In genomic region chr16:29877266-29877961, GRCh38 we compare ENCODE assay signal across 8 cellular contexts. TPM values are rescaled to one million over a fixed set of nuclear protein-coding genes. Genes with fewer than 3 reads are reported as not detected.
A peak's percentile ranks its signal among the peaks of the same experiment; 100 is the strongest.
DNase-seq lines count a peak whose midpoint lies in the region; ATAC-seq and TF ChIP-seq lines count a peak whose summit lies in the region.

No MANE protein-coding gene starts in this region.

- TF ChIP-seq CTCF in Caco-2 (IDR thresholded peaks at IDR 0.05; ENCODE audit: insufficient read depth in 1 of 2, low read depth in 1 of 2, low read length in 1 of 2, severe bottlenecking in 1 of 2, unreplicated experiment in 1 of 2), result no peak
- no peak for TF ChIP-seq CTCF in hepatocyte (IDR thresholded peaks at IDR 0.05; ENCODE audit: poor library complexity)

- H3K79me2 ChIP-seq in hepatocyte, result no peaks in the 10 kb centered on the region

- BruUV-seq in Caco-2 (replicated peaks; lab: Mats Ljungman, UMichigan), result no TSS peak

- no peaks in the 10 kb centered on the region for H3K9me3 Mint-ChIP-seq in Caco-2 (ENCODE audit: unreplicated experiment)
- H3K9me3 Mint-ChIP-seq in activated CD8-positive, alpha-beta memory T cell treated with anti-CD3 and anti-CD28 coated beads, Interleukin-2, amount 10 ng/mL, durations not matched to agents 7 days and 5 days (ENCODE audit: low read depth), result no peaks in the 10 kb centered on the region

- H2AFZ ChIP-seq in hepatocyte, result no peak overlapping the region

- H4K20me1 ChIP-seq in hepatocyte (ENCODE audit: insufficient read depth, poor library complexity, severe bottlenecking), result no peaks in the 10 kb centered on the region

- POLR2A ChIA-PET in Caco-2 (lab: Charles Lee), result no interaction called here

- no peak overlapping the region for H3K4me3 Mint-ChIP-seq in Caco-2 (ENCODE audit: unreplicated experiment)
- no peak overlapping the region for H3K4me3 Mint-ChIP-seq in activated CD8-positive, alpha-beta memory T cell treated with anti-CD3 and anti-CD28 coated beads, Interleukin-2, amount 10 ng/mL, durations not matched to agents 7 days and 5 days

- no peaks in the 10 kb centered on the region for H3K9me3 ChIP-seq in Caco-2
- H3K9me3 ChIP-seq in hepatocyte (ENCODE audit: low read depth), result no peaks in the 10 kb centered on the region

- no peak for TF ChIP-seq RAD21 in Ishikawa (IDR thresholded peaks at IDR 0.05; ENCODE audit: low read depth)

- no peak overlapping the region for H3K27ac ChIP-seq in hepatocyte

- H3K27me3 ChIP-seq in Caco-2 (replicated peaks; ENCODE audit: control insufficient read depth, insufficient read depth, low read length), result no peaks in the 10 kb centered on the region
- H3K27me3 ChIP-seq in hepatocyte, result peaks cover 21% of the 10 kb centered on the region

- H3K4me1 ChIP-seq in Caco-2, result no peaks in the 10 kb centered on the region
- H3K4me1 ChIP-seq in hepatocyte (ENCODE audit: insufficient read depth), result no peaks in the 10 kb centered on the region

- peak; percentile 75 for ATAC-seq in activated CD8-positive, alpha-beta memory T cell treated with anti-CD3 and anti-CD28 coated beads, Interleukin-2, amount 10 ng/mL, durations not matched to agents 7 days and 5 days
- no peak for ATAC-seq in HG03139 (IDR thresholded peaks at IDR 0.05; ENCODE audit: unreplicated experiment)

- no peaks in the 10 kb centered on the region for H3K27me3 Mint-ChIP-seq in Caco-2 (ENCODE audit: insufficient read depth, unreplicated experiment)
- H3K27me3 Mint-ChIP-seq in activated CD8-positive, alpha-beta memory T cell treated with anti-CD3 and anti-CD28 coated beads, Interleukin-2, amount 10 ng/mL, durations not matched to agents 7 days and 5 days, result peaks cover 38% of the 10 kb centered on the region

- DNase-seq in Caco-2 (peak; percentile 26 to 62), hepatocyte (ENCODE audit: low spot score) (peak; percentile 19), NCI-H446 (lab: John Stamatoyannopoulos, UW) (no peak), activated gamma-delta T cell treated with Interleukin-2 at 50 U/mL for 16 hours (no peak)
- DNase-seq in activated CD8-positive, alpha-beta memory T cell treated with anti-CD3 and anti-CD28 coated beads, Interleukin-2, amount 10 ng/mL, durations not matched to agents 7 days and 5 days, result peak; percentile 69
- peak; percentile 31 to 40 for DNase-seq in stimulated activated CD4-positive, alpha-beta T cell treated with anti-CD3 and anti-CD28 coated beads, Interleukin-4, amount 100 ng/mL, for 4 hours

- intact Hi-C loops in Caco-2 (cut with micrococcal nuclease; ENCODE audit: unreplicated experiment), result no loop called here

- H3K36me3 ChIP-seq in Caco-2 (ENCODE audit: control insufficient read depth, insufficient read depth, low read length) (no peaks in the 10 kb centered on the region), hepatocyte (replicated peaks; ENCODE audit: insufficient read depth, low read depth) (no peaks in the 10 kb centered on the region)

- WGBS in hepatocyte (ENCODE audit: low lambda C conversion rate, missing lambda C conversion rate), result 24% methylated on average over 22 of the region's 28 CpGs

- CTCF ChIA-PET in Caco-2 (lab: Charles Lee), result no interaction called here
- CTCF ChIA-PET in activated CD8-positive, alpha-beta memory T cell treated with anti-CD3 and anti-CD28 coated beads, Interleukin-2, amount 10 ng/mL, durations not matched to agents 7 days and 5 days (lab: Charles Lee), result interaction anchor here (0.5 to 2.2 kb wide), 4 partner anchors 10 to 196 kb away, joined by 3 to 7 read pairs (median 6); no protein-coding TSS in a partner anchor

- no peak overlapping the region for H3K27ac Mint-ChIP-seq in Caco-2 (ENCODE audit: unreplicated experiment)
- H3K27ac Mint-ChIP-seq in activated CD8-positive, alpha-beta memory T cell treated with anti-CD3 and anti-CD28 coated beads, Interleukin-2, amount 10 ng/mL, durations not matched to agents 7 days and 5 days, result no peak overlapping the region

- no peaks in the 10 kb centered on the region for H3K4me1 Mint-ChIP-seq in Caco-2 (ENCODE audit: low read depth, unreplicated experiment)
- peaks cover 14% of the 10 kb centered on the region for H3K4me1 Mint-ChIP-seq in activated CD8-positive, alpha-beta memory T cell treated with anti-CD3 and anti-CD28 coated beads, Interleukin-2, amount 10 ng/mL, durations not matched to agents 7 days and 5 days

- peaks cover 5% of the 10 kb centered on the region for H3K36me3 Mint-ChIP-seq in Caco-2 (ENCODE audit: insufficient read depth, unreplicated experiment)
- H3K36me3 Mint-ChIP-seq in activated CD8-positive, alpha-beta memory T cell treated with anti-CD3 and anti-CD28 coated beads, Interleukin-2, amount 10 ng/mL, durations not matched to agents 7 days and 5 days, result no peaks in the 10 kb centered on the region

- H3K4me2 ChIP-seq in hepatocyte, result peak overlapping the region; percentile 68

- no peak for TF ChIP-seq EP300 in Ishikawa (IDR thresholded peaks at IDR 0.05; ENCODE audit: borderline replicate concordance)

- no peaks in the 10 kb centered on the region for H3K9me2 ChIP-seq in hepatocyte (replicated peaks; ENCODE audit: insufficient read depth)

- H3K4me3 ChIP-seq in Caco-2 (ENCODE audit: low read depth, low read length) (no peak overlapping the region), hepatocyte (no peak overlapping the region)

TF ChIP-seq in Ishikawa, 13 proteins besides CTCF, POLR2A, EP300 and RAD21:
- no peak for TF ChIP-seq TAF1 (IDR thresholded peaks at IDR 0.05; ENCODE audit: low read depth)
- TF ChIP-seq MAX (IDR thresholded peaks at IDR 0.05), result peak; percentile 79
TF ChIP-seq in Ishikawa: peak in this region for 1.

RNA-seq across cellular contexts. Expression of gene CDIPT, which starts 14.4 kb away (rescaled TPM):
- total RNA-seq in Caco-2 (2022) (56.6 and 57.1 TPM in 2 replicates), hepatocyte (94.1 and 97.1 TPM in 2 replicates)
- 10 to 100 TPM; 52.0 to 62.0 TPM for total RNA-seq in activated CD8-positive, alpha-beta memory T cell treated with anti-CD3 and anti-CD28 coated beads, Interleukin-2, amount 10 ng/mL, durations not matched to agents 7 days and 5 days
- 143 and 147 TPM in 2 replicates for polyA plus RNA-seq in hepatocyte

RNA-seq across cellular contexts. Expression of gene SEZ6L2, which starts 21.9 kb away (rescaled TPM):
- total RNA-seq in Caco-2 (2022), result 24.1 and 26.3 TPM in 2 replicates
- under 1 TPM in 1 of 2 experiments, not detected in 1; 0.09 TPM for total RNA-seq in activated CD8-positive, alpha-beta memory T cell treated with anti-CD3 and anti-CD28 coated beads, Interleukin-2, amount 10 ng/mL, durations not matched to agents 7 days and 5 days
- total RNA-seq in hepatocyte, result 18.0 and 36.1 TPM in 2 replicates
- polyA plus RNA-seq in hepatocyte, result 39.9 and 45.8 TPM in 2 replicates

RNA-seq across cellular contexts. Expression of gene ASPHD1, which starts 22.9 kb away (rescaled TPM):
- total RNA-seq in Caco-2 (2022) (13.2 and 14.7 TPM in 2 replicates), hepatocyte (12.6 and 18.6 TPM in 2 replicates)
- under 1 TPM in 1 of 2 experiments, not detected in 1; 0.33 TPM for total RNA-seq in activated CD8-positive, alpha-beta memory T cell treated with anti-CD3 and anti-CD28 coated beads, Interleukin-2, amount 10 ng/mL, durations not matched to agents 7 days and 5 days
- 35.5 and 40.0 TPM in 2 replicates for polyA plus RNA-seq in hepatocyte

RNA-seq across cellular contexts. Expression of gene KCTD13, which starts 48.6 kb away (rescaled TPM):
- total RNA-seq in Caco-2 (2022) (13.0 and 14.9 TPM in 2 replicates), hepatocyte (5.3 and 14.3 TPM in 2 replicates)
- 10 to 100 TPM; 44.6 to 48.4 TPM for total RNA-seq in activated CD8-positive, alpha-beta memory T cell treated with anti-CD3 and anti-CD28 coated beads, Interleukin-2, amount 10 ng/mL, durations not matched to agents 7 days and 5 days
- 18.8 and 23.5 TPM in 2 replicates for polyA plus RNA-seq in hepatocyte

RNA-seq across cellular contexts. Expression of gene MVP, which starts 57.2 kb away (rescaled TPM):
- total RNA-seq in Caco-2 (2022), result 62.9 and 72.5 TPM in 2 replicates
- 100 to 1,000 TPM; 110 to 123 TPM for total RNA-seq in activated CD8-positive, alpha-beta memory T cell treated with anti-CD3 and anti-CD28 coated beads, Interleukin-2, amount 10 ng/mL, durations not matched to agents 7 days and 5 days
- total RNA-seq in hepatocyte, result 80.0 and 121 TPM in 2 replicates
- polyA plus RNA-seq in hepatocyte, result 140 and 146 TPM in 2 replicates

Comparison
In these comparisons a context has a peak if more than half of its experiments do, and no peak if none do; other contexts are left out.
1. DNase-seq: peak in Caco-2 (2 of 2), activated CD8-positive, alpha-beta memory T cell treated with anti-CD3 and anti-CD28 coated beads, Interleukin-2, amount 10 ng/mL, durations not matched to agents 7 days and 5 days (single experiment), hepatocyte (single experiment) and stimulated activated CD4-positive, alpha-beta T cell treated with anti-CD3 and anti-CD28 coated beads, Interleukin-4, amount 100 ng/mL, for 4 hours (2 of 2); none in NCI-H446 (0 of 2) and activated gamma-delta T cell treated with Interleukin-2 at 50 U/mL for 16 hours (single experiment).
2. RNA of gene SEZ6L2, which starts 21.9 kb away (total RNA-seq): 18.0 to 36.1 TPM in hepatocyte and 24.1 to 26.3 TPM in Caco-2; 0.09 TPM in activated CD8-positive, alpha-beta memory T cell treated with anti-CD3 and anti-CD28 coated beads, Interleukin-2, amount 10 ng/mL, durations not matched to agents 7 days and 5 days; every median in the first group is over 10 times any median in the second.
3. RNA of gene ASPHD1, which starts 22.9 kb away (total RNA-seq): 12.6 to 18.6 TPM in hepatocyte and 13.2 to 14.7 TPM in Caco-2; 0.33 TPM in activated CD8-positive, alpha-beta memory T cell treated with anti-CD3 and anti-CD28 coated beads, Interleukin-2, amount 10 ng/mL, durations not matched to agents 7 days and 5 days; every median in the first group is over 10 times any median in the second.